32 cellular contexts compared by ENCODE assay signal in the genomic region with DNA sequence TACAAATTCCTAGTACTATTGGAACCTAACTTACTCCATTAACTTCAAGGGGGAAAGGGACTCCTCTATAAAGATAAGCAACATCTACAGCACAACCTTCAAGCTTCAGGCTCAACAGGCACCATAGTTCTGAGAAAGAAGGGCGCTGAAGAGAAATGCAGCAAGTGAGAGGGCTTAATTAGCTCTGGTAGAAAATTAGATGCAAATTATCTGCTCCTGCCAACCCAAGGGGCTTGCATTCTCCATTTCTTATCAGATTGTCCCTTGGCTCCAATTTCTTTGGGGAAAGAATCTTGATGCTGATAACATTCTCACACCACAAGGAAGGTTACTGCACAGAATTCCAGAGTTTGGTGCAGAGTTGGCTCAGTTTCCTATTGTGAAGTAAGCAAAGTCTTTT.
"Had no signal": no experiment of that assay in that cellular context is flagged by ENCODE, and none has a peak within 500 bp of the region (broad histone marks: within the 10 kb centered on the region; RNA-seq: fewer than 3 reads in every experiment).

No MANE protein-coding gene starts in this region.

- H3K27ac ChIP-seq: adrenal gland, cardiac muscle cell, VCaP had no signal

- H3K4me1 ChIP-seq: adrenal gland had no signal

- H3K36me3 ChIP-seq: adrenal gland, cardiac muscle cell had no signal

- DNase-seq: activated B cell treated with CpG ODN at 0.5 μM for 24 hours; activated CD4-positive, alpha-beta memory T cell treated with anti-CD3 and anti-CD28 coated beads for 36 hours; activated CD4-positive, alpha-beta T cell treated with anti-CD3 and anti-CD28 coated beads for 4 hours; activated CD4-positive, alpha-beta T cell treated with anti-CD3 and anti-CD28 coated beads, Interleukin-2, amount 10 ng/mL, durations not matched to agents 24 days and 14 days; activated CD4-positive, alpha-beta T cell treated with anti-CD3 and anti-CD28 coated beads, Interleukin-2, amount 50 U/mL, for 1 hour; activated CD4-positive, alpha-beta T cell treated with anti-CD3 and anti-CD28 coated beads, Interleukin-2, amount 50 U/mL, for 4 hours; activated CD4-positive, CD25-positive, alpha-beta regulatory T cell treated with anti-CD3 and anti-CD28 coated beads, Interleukin-2, amount 50 U/mL, for 72 hours; activated CD8-positive, alpha-beta memory T cell treated with anti-CD3 and anti-CD28 coated beads, Interleukin-2, amount 50 U/mL, for 4 hours; activated CD8-positive, alpha-beta T cell treated with anti-CD3 and anti-CD28 coated beads for 36 hours; activated effector memory CD4-positive, alpha-beta T cell treated with anti-CD3 and anti-CD28 coated beads, Interleukin-2, amount 50 U/mL, for 16 hours; activated gamma-delta T cell treated with Interleukin-2 at 50 U/mL for 16 hours; activated naive CD4-positive, alpha-beta T cell; activated naive CD4-positive, alpha-beta T cell treated with anti-CD3 and anti-CD28 coated beads for 36 hours; activated naive CD4-positive, alpha-beta T cell treated with anti-CD3 and anti-CD28 coated beads, Interleukin-2, amount 50 U/mL, for 16 hours; activated naive CD8-positive, alpha-beta T cell treated with anti-CD3 and anti-CD28 coated beads for 36 hours; activated T-cell treated with anti-CD3 and anti-CD28 coated beads for 4 hours; activated T-cell treated with anti-CD3 and anti-CD28 coated beads, Interleukin-2, amount 50 U/mL, for 1 hour; activated T-cell treated with anti-CD3 and anti-CD28 coated beads, Interleukin-2, amount 50 U/mL, for 4 hours; activated T-cell treated with anti-CD3 and anti-CD28 coated beads, Interleukin-2, amount 50 U/mL, for 72 hours; adrenal gland; amniotic stem cell; aorta; caudate nucleus; cerebellar nuclear complex; T-helper 1 cell; T-helper 2 cell; T-helper 9 cell had no signal

- FAIRE-seq: astrocyte, bronchial epithelial cell, TTC549 had no signal

- H3K27me3 ChIP-seq: adrenal gland, cardiac muscle cell had no signal

- H3K4me3 ChIP-seq: adrenal gland, cardiac muscle cell had no signal

- H3K9me3 ChIP-seq: adrenal gland had no signal
